In genomic region chr17:50916026-50916707, GRCh38 we compare ENCODE assay signal across 10 cellular contexts. TPM values are rescaled to one million over a fixed set of nuclear protein-coding genes. Genes with fewer than 3 reads are reported as not detected.
DNase-seq lines count a peak whose midpoint lies in the region; ATAC-seq and TF ChIP-seq lines count a peak whose summit lies in the region.
"Had no signal": no experiment of that assay in that cellular context is flagged by ENCODE, and none has a peak within 500 bp of the region (broad histone marks: within the 10 kb centered on the region; RNA-seq: fewer than 3 reads in every experiment).

No MANE protein-coding gene starts in this region.

- H3K4me3 ChIP-seq in foreskin fibroblast (ENCODE audit: low read depth in 1 of 2, low read length in 2 of 2) = no peak overlapping the region
- H3K4me3 ChIP-seq: SJSA1 had no signal

- no peaks in the 10 kb centered on the region for H3K36me3 Mint-ChIP-seq in activated CD4-positive, alpha-beta memory T cell treated with anti-CD3 and anti-CD28 coated beads, Interleukin-2, amount 10 ng/mL, durations not matched to agents 7 days and 5 days (ENCODE audit: low read depth)

- ATAC-seq in HG02884 (IDR thresholded peaks at IDR 0.05; ENCODE audit: unreplicated experiment) = no peak
- no peak for ATAC-seq in GM18867 (IDR thresholded peaks at IDR 0.05; ENCODE audit: unreplicated experiment)

- peak; percentile 25 for DNase-seq in EH (ENCODE audit: low read depth)
- DNase-seq in activated CD4-positive, alpha-beta memory T cell treated with anti-CD3 and anti-CD28 coated beads, Interleukin-2, amount 10 ng/mL, durations not matched to agents 7 days and 5 days = peak; percentile 42
- peak; percentile 45 for DNase-seq in kidney tubule cell (ENCODE audit: low spot score)
- no peak for DNase-seq in NCI-H1436 (lab: John Stamatoyannopoulos, UW)
- DNase-seq in foreskin fibroblast = no peak
- DNase-seq: NCI-H146 had no signal

- TF ChIP-seq CTCF in 22Rv1 (IDR thresholded peaks at IDR 0.05) = no peak
- TF ChIP-seq CTCF in foreskin fibroblast (IDR thresholded peaks at IDR 0.05; ENCODE audit: low read depth, low read length) = no peak

- peak overlapping the region; percentile 96 for H3K27ac ChIP-seq in 22Rv1
- H3K27ac ChIP-seq: SJSA1 had no signal

- CTCF ChIA-PET in activated CD4-positive, alpha-beta memory T cell treated with anti-CD3 and anti-CD28 coated beads, Interleukin-2, amount 10 ng/mL, durations not matched to agents 7 days and 5 days (lab: Charles Lee) = no interaction called here

- no peaks in the 10 kb centered on the region for H3K9me3 Mint-ChIP-seq in activated CD4-positive, alpha-beta memory T cell treated with anti-CD3 and anti-CD28 coated beads, Interleukin-2, amount 10 ng/mL, durations not matched to agents 7 days and 5 days

- H3K27ac Mint-ChIP-seq in activated CD4-positive, alpha-beta memory T cell treated with anti-CD3 and anti-CD28 coated beads, Interleukin-2, amount 10 ng/mL, durations not matched to agents 7 days and 5 days = peak overlapping the region; percentile 59

- no peaks in the 10 kb centered on the region for H3K27me3 Mint-ChIP-seq in activated CD4-positive, alpha-beta memory T cell treated with anti-CD3 and anti-CD28 coated beads, Interleukin-2, amount 10 ng/mL, durations not matched to agents 7 days and 5 days

- H3K4me1 Mint-ChIP-seq in activated CD4-positive, alpha-beta memory T cell treated with anti-CD3 and anti-CD28 coated beads, Interleukin-2, amount 10 ng/mL, durations not matched to agents 7 days and 5 days = peaks cover 79% of the 10 kb centered on the region

- H3K4me3 Mint-ChIP-seq in activated CD4-positive, alpha-beta memory T cell treated with anti-CD3 and anti-CD28 coated beads, Interleukin-2, amount 10 ng/mL, durations not matched to agents 7 days and 5 days = no peak overlapping the region

- POLR2A ChIA-PET in activated CD4-positive, alpha-beta memory T cell treated with anti-CD3 and anti-CD28 coated beads, Interleukin-2, amount 10 ng/mL, durations not matched to agents 7 days and 5 days (lab: Charles Lee) = interaction anchor here (0.7 to 11.4 kb wide), 6 partner anchors 10 to 51 kb away, joined by 3 to 144 read pairs (median 5); partner anchors contain the start of gene TOB1

RNA-seq across cellular contexts. Expression of gene TOB1, which starts 50.0 kb away (rescaled TPM):
- total RNA-seq in activated CD4-positive, alpha-beta memory T cell treated with anti-CD3 and anti-CD28 coated beads, Interleukin-2, amount 10 ng/mL, durations not matched to agents 7 days and 5 days = 100 to 1,000 TPM; 121 to 124 TPM

Comparison
In these comparisons a context has a peak if more than half of its experiments do, and no peak if none do; other contexts are left out.
1. DNase-seq: peak in EH (single experiment), activated CD4-positive, alpha-beta memory T cell treated with anti-CD3 and anti-CD28 coated beads, Interleukin-2, amount 10 ng/mL, durations not matched to agents 7 days and 5 days (single experiment) and kidney tubule cell (single experiment); none in NCI-H1436 (single experiment) and foreskin fibroblast (0 of 2).